In the genomic region with DNA sequence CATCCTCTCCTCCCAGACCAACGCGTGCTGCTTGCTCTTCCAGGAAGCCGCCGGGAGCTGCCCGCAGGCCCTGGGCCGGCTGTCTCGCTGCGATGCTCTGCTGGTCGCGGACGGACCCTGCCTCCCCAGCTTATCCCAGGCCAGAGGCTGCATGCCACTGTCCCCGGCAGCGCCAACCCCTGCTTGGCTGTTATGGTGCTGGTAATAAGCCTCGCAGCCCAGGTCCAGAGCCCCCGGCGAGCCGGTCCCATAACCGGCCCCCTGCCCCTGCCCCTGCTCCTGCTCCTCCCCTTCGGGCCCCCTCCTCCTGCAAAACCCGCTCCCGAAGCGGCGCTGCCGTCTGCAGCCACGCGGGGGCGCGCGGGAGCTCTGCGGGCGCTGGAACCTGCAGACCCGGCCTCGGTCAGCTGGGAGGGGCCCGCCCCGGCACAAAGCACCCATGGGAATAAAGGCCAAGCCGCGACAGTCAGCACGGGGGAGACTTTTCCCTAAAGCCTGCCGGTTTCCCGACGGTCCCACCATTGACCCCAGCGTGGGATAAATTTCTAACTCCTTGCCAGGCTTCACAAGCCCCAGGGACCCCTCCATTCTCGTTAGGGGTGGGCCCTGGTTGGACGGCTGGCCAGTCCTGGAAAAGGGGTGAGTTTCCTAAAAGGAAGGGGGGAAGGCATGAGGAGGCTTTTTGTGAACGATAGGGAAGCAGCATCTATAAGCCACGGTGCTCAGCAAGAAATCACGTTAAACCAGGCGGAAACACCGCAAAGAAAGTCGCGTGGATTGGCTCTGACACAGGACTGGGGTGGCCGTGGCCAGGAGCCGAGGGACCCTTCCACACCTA, we compare ENCODE assay signal across 1 cellular context.
TF ChIP-seq lines count a peak whose summit lies in the region.

No MANE protein-coding gene starts in this region.

TF ChIP-seq in HepG2, 621 proteins besides CTCF, POLR2A, EP300 and RAD21 (continued from another document and continues in another):
- TF ChIP-seq, protein P1, sequence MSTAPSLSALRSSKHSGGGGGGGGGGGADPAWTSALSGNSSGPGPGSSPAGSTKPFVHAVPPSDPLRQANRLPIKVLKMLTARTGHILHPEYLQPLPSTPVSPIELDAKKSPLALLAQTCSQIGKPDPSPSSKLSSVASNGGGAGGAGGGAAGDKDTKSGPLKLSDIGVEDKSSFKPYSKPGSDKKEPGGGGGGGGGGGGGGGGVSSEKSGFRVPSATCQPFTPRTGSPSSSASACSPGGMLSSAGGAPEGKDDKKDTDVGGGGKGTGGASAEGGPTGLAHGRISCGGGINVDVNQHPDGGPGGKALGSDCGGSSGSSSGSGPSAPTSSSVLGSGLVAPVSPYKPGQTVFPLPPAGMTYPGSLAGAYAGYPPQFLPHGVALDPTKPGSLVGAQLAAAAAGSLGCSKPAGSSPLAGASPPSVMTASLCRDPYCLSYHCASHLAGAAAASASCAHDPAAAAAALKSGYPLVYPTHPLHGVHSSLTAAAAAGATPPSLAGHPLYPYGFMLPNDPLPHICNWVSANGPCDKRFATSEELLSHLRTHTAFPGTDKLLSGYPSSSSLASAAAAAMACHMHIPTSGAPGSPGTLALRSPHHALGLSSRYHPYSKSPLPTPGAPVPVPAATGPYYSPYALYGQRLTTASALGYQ (CRISPR knock-in tag; IDR thresholded peaks at IDR 0.05): peak; percentile 79
- TF ChIP-seq ZNF543 (CRISPR knock-in tag; IDR thresholded peaks at IDR 0.05): peak; percentile 68; the same call in 1 of the 2 replicates
- peak; percentile 70 for TF ChIP-seq SOX5 (CRISPR knock-in tag; IDR thresholded peaks at IDR 0.05; ENCODE audit: borderline replicate concordance)
- TF ChIP-seq ZFX (CRISPR knock-in tag; IDR thresholded peaks at IDR 0.05; ENCODE audit: low read depth): peak; percentile 84
- no peak for TF ChIP-seq KDM4B (CRISPR knock-in tag; IDR thresholded peaks at IDR 0.05)
- TF ChIP-seq, protein P2, sequence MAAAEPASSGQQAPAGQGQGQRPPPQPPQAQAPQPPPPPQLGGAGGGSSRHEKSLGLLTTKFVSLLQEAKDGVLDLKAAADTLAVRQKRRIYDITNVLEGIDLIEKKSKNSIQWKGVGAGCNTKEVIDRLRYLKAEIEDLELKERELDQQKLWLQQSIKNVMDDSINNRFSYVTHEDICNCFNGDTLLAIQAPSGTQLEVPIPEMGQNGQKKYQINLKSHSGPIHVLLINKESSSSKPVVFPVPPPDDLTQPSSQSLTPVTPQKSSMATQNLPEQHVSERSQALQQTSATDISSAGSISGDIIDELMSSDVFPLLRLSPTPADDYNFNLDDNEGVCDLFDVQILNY (CRISPR knock-in tag; conservative IDR thresholded peaks at IDR 0.05): no peak
- TF ChIP-seq, protein P3, sequence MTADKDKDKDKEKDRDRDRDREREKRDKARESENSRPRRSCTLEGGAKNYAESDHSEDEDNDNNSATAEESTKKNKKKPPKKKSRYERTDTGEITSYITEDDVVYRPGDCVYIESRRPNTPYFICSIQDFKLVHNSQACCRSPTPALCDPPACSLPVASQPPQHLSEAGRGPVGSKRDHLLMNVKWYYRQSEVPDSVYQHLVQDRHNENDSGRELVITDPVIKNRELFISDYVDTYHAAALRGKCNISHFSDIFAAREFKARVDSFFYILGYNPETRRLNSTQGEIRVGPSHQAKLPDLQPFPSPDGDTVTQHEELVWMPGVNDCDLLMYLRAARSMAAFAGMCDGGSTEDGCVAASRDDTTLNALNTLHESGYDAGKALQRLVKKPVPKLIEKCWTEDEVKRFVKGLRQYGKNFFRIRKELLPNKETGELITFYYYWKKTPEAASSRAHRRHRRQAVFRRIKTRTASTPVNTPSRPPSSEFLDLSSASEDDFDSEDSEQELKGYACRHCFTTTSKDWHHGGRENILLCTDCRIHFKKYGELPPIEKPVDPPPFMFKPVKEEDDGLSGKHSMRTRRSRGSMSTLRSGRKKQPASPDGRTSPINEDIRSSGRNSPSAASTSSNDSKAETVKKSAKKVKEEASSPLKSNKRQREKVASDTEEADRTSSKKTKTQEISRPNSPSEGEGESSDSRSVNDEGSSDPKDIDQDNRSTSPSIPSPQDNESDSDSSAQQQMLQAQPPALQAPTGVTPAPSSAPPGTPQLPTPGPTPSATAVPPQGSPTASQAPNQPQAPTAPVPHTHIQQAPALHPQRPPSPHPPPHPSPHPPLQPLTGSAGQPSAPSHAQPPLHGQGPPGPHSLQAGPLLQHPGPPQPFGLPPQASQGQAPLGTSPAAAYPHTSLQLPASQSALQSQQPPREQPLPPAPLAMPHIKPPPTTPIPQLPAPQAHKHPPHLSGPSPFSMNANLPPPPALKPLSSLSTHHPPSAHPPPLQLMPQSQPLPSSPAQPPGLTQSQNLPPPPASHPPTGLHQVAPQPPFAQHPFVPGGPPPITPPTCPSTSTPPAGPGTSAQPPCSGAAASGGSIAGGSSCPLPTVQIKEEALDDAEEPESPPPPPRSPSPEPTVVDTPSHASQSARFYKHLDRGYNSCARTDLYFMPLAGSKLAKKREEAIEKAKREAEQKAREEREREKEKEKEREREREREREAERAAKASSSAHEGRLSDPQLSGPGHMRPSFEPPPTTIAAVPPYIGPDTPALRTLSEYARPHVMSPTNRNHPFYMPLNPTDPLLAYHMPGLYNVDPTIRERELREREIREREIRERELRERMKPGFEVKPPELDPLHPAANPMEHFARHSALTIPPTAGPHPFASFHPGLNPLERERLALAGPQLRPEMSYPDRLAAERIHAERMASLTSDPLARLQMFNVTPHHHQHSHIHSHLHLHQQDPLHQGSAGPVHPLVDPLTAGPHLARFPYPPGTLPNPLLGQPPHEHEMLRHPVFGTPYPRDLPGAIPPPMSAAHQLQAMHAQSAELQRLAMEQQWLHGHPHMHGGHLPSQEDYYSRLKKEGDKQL (CRISPR knock-in tag; IDR thresholded peaks at IDR 0.05; ENCODE audit: low read depth): 0 out of 2 replicates have a peak, but pooled peaks have one; percentile 23
- no peak for TF ChIP-seq ZNF468 (CRISPR knock-in tag; IDR thresholded peaks at IDR 0.05)
- peak; percentile 29; the same call in 1 of the 2 replicates for TF ChIP-seq SMC3 (IDR thresholded peaks at IDR 0.05; ENCODE audit: low read length)
- TF ChIP-seq ZFYVE20 (CRISPR knock-in tag; IDR thresholded peaks at IDR 0.05; ENCODE audit: borderline replicate concordance, low read depth): no peak
- peak; percentile 83 for TF ChIP-seq MED1 (CRISPR knock-in tag; IDR thresholded peaks at IDR 0.05)
- TF ChIP-seq SRF (IDR thresholded peaks at IDR 0.05; ENCODE audit: low read depth, low read length): 0 out of 2 replicates have a peak, but pooled peaks have one; percentile 59
- TF ChIP-seq CHD2 (IDR thresholded peaks at IDR 0.05; ENCODE audit: low read depth, low read length): no peak
- TF ChIP-seq ZFP36L2 (CRISPR knock-in tag; IDR thresholded peaks at IDR 0.05): no peak
- TF ChIP-seq, protein P4, sequence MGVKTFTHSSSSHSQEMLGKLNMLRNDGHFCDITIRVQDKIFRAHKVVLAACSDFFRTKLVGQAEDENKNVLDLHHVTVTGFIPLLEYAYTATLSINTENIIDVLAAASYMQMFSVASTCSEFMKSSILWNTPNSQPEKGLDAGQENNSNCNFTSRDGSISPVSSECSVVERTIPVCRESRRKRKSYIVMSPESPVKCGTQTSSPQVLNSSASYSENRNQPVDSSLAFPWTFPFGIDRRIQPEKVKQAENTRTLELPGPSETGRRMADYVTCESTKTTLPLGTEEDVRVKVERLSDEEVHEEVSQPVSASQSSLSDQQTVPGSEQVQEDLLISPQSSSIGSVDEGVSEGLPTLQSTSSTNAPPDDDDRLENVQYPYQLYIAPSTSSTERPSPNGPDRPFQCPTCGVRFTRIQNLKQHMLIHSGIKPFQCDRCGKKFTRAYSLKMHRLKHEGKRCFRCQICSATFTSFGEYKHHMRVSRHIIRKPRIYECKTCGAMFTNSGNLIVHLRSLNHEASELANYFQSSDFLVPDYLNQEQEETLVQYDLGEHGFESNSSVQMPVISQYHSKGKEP (CRISPR knock-in tag; IDR thresholded peaks at IDR 0.05): no peak
- TF ChIP-seq ZNF552 (CRISPR knock-in tag; IDR thresholded peaks at IDR 0.05; ENCODE audit: borderline replicate concordance): peak; percentile 0; the same call in 1 of the 2 replicates
- TF ChIP-seq, protein P5, sequence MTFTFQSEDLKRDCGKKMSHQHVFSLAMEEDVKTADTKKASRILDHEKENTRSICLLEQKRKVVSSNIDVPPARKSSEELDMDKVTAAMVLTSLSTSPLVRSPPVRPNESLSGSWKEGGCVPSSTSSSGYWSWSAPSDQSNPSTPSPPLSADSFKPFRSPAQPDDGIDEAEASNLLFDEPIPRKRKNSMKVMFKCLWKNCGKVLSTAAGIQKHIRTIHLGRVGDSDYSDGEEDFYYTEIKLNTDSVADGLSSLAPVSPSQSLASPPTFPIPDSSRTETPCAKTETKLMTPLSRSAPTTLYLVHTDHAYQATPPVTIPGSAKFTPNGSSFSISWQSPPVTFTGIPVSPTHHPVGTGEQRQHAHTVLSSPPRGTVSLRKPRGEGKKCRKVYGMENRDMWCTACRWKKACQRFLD (CRISPR knock-in tag; IDR thresholded peaks at IDR 0.05; ENCODE audit: borderline replicate concordance): no peak
- TF ChIP-seq, protein P6, sequence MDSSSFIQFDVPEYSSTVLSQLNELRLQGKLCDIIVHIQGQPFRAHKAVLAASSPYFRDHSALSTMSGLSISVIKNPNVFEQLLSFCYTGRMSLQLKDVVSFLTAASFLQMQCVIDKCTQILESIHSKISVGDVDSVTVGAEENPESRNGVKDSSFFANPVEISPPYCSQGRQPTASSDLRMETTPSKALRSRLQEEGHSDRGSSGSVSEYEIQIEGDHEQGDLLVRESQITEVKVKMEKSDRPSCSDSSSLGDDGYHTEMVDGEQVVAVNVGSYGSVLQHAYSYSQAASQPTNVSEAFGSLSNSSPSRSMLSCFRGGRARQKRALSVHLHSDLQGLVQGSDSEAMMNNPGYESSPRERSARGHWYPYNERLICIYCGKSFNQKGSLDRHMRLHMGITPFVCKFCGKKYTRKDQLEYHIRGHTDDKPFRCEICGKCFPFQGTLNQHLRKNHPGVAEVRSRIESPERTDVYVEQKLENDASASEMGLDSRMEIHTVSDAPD (CRISPR knock-in tag; IDR thresholded peaks at IDR 0.05): no peak
- TF ChIP-seq, protein P7, sequence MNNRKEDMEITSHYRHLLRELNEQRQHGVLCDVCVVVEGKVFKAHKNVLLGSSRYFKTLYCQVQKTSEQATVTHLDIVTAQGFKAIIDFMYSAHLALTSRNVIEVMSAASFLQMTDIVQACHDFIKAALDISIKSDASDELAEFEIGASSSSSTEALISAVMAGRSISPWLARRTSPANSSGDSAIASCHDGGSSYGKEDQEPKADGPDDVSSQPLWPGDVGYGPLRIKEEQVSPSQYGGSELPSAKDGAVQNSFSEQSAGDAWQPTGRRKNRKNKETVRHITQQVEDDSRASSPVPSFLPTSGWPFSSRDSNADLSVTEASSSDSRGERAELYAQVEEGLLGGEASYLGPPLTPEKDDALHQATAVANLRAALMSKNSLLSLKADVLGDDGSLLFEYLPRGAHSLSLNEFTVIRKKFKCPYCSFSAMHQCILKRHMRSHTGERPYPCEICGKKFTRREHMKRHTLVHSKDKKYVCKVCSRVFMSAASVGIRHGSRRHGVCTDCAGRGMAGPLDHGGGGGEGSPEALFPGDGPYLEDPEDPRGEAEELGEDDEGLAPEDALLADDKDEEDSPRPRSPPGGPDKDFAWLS (CRISPR knock-in tag; IDR thresholded peaks at IDR 0.05; ENCODE audit: borderline replicate concordance): peak; percentile 51; the same call in 1 of the 2 replicates
- TF ChIP-seq, protein P8, sequence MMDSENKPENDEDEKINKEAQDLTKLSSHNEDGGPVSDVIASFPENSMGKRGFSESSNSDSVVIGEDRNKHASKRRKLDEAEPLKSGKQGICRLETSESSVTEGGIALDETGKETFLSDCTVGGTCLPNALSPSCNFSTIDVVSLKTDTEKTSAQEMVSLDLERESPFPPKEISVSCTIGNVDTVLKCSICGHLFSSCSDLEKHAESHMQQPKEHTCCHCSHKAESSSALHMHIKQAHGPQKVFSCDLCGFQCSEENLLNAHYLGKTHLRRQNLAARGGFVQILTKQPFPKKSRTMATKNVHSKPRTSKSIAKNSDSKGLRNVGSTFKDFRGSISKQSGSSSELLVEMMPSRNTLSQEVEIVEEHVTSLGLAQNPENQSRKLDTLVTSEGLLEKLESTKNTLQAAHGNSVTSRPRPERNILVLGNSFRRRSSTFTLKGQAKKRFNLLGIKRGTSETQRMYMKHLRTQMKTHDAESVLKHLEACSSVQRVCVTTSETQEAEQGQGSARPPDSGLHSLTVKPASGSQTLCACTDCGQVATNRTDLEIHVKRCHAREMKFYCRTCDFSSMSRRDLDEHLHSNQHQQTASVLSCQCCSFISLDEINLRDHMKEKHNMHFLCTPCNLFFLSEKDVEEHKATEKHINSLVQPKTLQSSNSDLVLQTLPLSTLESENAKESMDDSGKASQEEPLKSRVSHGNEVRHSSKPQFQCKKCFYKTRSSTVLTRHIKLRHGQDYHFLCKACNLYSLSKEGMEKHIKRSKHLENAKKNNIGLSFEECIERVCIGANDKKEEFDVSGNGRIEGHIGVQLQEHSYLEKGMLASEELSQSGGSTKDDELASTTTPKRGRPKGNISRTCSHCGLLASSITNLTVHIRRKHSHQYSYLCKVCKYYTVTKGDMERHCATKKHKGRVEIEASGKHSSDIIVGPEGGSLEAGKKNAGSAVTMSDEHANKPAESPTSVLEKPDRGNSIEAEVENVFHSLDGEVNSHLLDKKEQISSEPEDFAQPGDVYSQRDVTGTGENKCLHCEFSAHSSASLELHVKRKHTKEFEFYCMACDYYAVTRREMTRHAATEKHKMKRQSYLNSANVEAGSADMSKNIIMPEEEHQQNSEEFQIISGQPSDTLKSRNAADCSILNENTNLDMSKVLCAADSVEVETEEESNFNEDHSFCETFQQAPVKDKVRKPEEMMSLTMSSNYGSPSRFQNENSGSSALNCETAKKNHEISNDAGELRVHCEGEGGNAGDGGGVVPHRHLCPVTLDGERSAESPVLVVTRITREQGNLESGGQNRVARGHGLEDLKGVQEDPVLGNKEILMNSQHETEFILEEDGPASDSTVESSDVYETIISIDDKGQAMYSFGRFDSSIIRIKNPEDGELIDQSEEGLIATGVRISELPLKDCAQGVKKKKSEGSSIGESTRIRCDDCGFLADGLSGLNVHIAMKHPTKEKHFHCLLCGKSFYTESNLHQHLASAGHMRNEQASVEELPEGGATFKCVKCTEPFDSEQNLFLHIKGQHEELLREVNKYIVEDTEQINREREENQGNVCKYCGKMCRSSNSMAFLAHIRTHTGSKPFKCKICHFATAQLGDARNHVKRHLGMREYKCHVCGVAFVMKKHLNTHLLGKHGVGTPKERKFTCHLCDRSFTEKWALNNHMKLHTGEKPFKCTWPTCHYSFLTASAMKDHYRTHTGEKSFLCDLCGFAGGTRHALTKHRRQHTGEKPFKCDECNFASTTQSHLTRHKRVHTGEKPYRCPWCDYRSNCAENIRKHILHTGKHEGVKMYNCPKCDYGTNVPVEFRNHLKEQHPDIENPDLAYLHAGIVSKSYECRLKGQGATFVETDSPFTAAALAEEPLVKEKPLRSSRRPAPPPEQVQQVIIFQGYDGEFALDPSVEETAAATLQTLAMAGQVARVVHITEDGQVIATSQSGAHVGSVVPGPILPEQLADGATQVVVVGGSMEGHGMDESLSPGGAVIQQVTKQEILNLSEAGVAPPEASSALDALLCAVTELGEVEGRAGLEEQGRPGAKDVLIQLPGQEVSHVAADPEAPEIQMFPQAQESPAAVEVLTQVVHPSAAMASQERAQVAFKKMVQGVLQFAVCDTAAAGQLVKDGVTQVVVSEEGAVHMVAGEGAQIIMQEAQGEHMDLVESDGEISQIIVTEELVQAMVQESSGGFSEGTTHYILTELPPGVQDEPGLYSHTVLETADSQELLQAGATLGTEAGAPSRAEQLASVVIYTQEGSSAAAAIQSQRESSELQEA (CRISPR knock-in tag; IDR thresholded peaks at IDR 0.05; ENCODE audit: not compliant biosample characterization): peak; percentile 90
- peak; percentile 15; the same call in 1 of the 2 replicates for TF ChIP-seq SIN3B (IDR thresholded peaks at IDR 0.05; ENCODE audit: low read length)
- TF ChIP-seq ZNF3 (CRISPR knock-in tag; IDR thresholded peaks at IDR 0.05): no peak
- TF ChIP-seq ZC3H4 (CRISPR knock-in tag; IDR thresholded peaks at IDR 0.05; ENCODE audit: borderline replicate concordance): 0 out of 2 replicates have a peak, but pooled peaks have one; percentile 0
- peak; percentile 41; the same call in 1 of the 2 replicates for TF ChIP-seq MYNN (CRISPR knock-in tag; IDR thresholded peaks at IDR 0.05; ENCODE audit: low read depth)
- TF ChIP-seq ZNF17 (CRISPR knock-in tag; IDR thresholded peaks at IDR 0.05): no peak
- peak; percentile 86 for TF ChIP-seq SETDB1 (CRISPR knock-in tag; IDR thresholded peaks at IDR 0.05; ENCODE audit: borderline replicate concordance)
